In the genomic region with DNA sequence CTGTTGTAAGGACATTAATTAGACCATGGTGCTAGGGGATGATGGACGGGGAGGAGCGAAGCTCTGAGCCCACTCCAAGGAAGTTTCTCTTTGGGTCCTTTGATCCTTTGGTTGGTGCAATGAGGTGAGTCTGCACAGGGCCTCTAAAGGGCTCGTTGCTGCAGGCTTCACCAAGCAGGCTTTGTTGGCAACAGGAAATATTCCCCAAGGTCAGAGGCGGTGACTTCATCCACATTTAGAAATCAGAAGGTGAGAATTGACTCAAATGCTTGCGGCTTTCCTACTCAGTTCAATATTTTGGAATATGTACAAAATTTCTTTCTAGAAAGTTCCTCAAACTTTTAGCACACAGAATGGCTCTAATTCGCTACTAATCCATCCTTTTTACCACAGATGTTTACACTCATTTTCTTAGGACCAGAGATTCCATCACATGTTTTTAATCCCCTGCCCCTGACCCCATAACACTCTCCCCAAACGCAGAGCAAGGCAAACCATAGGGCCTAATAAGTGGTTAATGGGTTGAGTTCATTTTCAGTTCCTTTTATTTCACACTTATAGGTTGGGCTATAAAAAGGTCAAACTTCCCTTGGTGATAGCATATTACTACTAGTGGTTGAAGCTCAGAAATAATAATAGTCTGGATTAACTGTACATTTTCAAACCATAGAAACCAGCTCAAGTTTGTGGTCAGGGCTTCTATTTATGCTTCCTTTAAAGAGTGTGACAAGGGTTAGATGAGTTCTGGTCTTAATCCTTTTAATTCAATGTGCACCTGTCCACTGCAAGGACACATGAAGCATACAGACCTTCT, we compare ENCODE assay signal across 1 cellular context.
TF ChIP-seq lines count a peak whose summit lies in the region.

No MANE protein-coding gene starts in this region.

TF ChIP-seq in GM12878, 131 proteins besides CTCF, POLR2A, EP300 and RAD21 (continued from another document):
- TF ChIP-seq, protein P1, sequence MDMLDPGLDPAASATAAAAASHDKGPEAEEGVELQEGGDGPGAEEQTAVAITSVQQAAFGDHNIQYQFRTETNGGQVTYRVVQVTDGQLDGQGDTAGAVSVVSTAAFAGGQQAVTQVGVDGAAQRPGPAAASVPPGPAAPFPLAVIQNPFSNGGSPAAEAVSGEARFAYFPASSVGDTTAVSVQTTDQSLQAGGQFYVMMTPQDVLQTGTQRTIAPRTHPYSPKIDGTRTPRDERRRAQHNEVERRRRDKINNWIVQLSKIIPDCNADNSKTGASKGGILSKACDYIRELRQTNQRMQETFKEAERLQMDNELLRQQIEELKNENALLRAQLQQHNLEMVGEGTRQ (IDR thresholded peaks at IDR 0.05; ENCODE audit: borderline replicate concordance, low read depth, low read length), result no peak
- TF ChIP-seq NFXL1 (IDR thresholded peaks at IDR 0.05; ENCODE audit: borderline replicate concordance) (no peak), MEF2A (IDR thresholded peaks at IDR 0.05; ENCODE audit: insufficient read depth, low read depth, low read length) (peak; percentile 95), SMAD5 (IDR thresholded peaks at IDR 0.05; ENCODE audit: low read depth) (no peak), MTA2 (IDR thresholded peaks at IDR 0.05; ENCODE audit: low read depth) (peak; percentile 95), TCF3 (IDR thresholded peaks at IDR 0.05; ENCODE audit: borderline replicate concordance, insufficient read depth, low read depth, low read length) (no peak), MXI1 (IDR thresholded peaks at IDR 0.05; ENCODE audit: low read depth, low read length) (no peak; the same call in 1 of the 2 replicates), RB1 (IDR thresholded peaks at IDR 0.05; ENCODE audit: borderline replicate concordance) (no peak), TAF1 (IDR thresholded peaks at IDR 0.05; ENCODE audit: borderline replicate concordance, low read depth, low read length) (no peak), EED (IDR thresholded peaks at IDR 0.05; ENCODE audit: low read depth) (peak; percentile 94), ETV6 (conservative IDR thresholded peaks at IDR 0.05 in 1 of 2, IDR thresholded peaks at IDR 0.05 in 1 of 2; ENCODE audit: borderline replicate concordance in 1 of 2, low read depth in 1 of 2) (peak in 1 of 2 experiments; percentile 29; a peak in 1 of 4 replicates), SMAD1 (IDR thresholded peaks at IDR 0.05; ENCODE audit: low read depth, partially characterized antibody) (no peak), EGR1 (IDR thresholded peaks at IDR 0.05; ENCODE audit: borderline replicate concordance in 1 of 2, low read depth in 2 of 2, low read length in 2 of 2) (no peak)
- TF ChIP-seq, protein P2, sequence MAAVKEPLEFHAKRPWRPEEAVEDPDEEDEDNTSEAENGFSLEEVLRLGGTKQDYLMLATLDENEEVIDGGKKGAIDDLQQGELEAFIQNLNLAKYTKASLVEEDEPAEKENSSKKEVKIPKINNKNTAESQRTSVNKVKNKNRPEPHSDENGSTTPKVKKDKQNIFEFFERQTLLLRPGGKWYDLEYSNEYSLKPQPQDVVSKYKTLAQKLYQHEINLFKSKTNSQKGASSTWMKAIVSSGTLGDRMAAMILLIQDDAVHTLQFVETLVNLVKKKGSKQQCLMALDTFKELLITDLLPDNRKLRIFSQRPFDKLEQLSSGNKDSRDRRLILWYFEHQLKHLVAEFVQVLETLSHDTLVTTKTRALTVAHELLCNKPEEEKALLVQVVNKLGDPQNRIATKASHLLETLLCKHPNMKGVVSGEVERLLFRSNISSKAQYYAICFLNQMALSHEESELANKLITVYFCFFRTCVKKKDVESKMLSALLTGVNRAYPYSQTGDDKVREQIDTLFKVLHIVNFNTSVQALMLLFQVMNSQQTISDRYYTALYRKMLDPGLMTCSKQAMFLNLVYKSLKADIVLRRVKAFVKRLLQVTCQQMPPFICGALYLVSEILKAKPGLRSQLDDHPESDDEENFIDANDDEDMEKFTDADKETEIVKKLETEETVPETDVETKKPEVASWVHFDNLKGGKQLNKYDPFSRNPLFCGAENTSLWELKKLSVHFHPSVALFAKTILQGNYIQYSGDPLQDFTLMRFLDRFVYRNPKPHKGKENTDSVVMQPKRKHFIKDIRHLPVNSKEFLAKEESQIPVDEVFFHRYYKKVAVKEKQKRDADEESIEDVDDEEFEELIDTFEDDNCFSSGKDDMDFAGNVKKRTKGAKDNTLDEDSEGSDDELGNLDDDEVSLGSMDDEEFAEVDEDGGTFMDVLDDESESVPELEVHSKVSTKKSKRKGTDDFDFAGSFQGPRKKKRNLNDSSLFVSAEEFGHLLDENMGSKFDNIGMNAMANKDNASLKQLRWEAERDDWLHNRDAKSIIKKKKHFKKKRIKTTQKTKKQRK (IDR thresholded peaks at IDR 0.05; ENCODE audit: low read depth, low read length), result no peak
- TF ChIP-seq, protein P3, sequence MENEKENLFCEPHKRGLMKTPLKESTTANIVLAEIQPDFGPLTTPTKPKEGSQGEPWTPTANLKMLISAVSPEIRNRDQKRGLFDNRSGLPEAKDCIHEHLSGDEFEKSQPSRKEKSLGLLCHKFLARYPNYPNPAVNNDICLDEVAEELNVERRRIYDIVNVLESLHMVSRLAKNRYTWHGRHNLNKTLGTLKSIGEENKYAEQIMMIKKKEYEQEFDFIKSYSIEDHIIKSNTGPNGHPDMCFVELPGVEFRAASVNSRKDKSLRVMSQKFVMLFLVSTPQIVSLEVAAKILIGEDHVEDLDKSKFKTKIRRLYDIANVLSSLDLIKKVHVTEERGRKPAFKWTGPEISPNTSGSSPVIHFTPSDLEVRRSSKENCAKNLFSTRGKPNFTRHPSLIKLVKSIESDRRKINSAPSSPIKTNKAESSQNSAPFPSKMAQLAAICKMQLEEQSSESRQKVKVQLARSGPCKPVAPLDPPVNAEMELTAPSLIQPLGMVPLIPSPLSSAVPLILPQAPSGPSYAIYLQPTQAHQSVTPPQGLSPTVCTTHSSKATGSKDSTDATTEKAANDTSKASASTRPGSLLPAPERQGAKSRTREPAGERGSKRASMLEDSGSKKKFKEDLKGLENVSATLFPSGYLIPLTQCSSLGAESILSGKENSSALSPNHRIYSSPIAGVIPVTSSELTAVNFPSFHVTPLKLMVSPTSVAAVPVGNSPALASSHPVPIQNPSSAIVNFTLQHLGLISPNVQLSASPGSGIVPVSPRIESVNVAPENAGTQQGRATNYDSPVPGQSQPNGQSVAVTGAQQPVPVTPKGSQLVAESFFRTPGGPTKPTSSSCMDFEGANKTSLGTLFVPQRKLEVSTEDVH (IDR thresholded peaks at IDR 0.05; ENCODE audit: low read depth, partially characterized antibody), result no peak
